28 cellular contexts compared by ENCODE assay signal in genomic region chr1:167764458-167765330, GRCh38.
"Had no signal": no experiment of that assay in that cellular context is flagged by ENCODE, and none has a peak within 500 bp of the region (broad histone marks: within the 10 kb centered on the region; RNA-seq: fewer than 3 reads in every experiment).

No MANE protein-coding gene starts in this region.

- H3K36me3 ChIP-seq: colonic mucosa had no signal

- H3K9me3 Mint-ChIP-seq: activated CD4-positive, alpha-beta memory T cell treated with anti-CD3 and anti-CD28 coated beads for 36 hours; activated naive CD4-positive, alpha-beta T cell treated with anti-CD3 and anti-CD28 coated beads, Interleukin-2, amount 10 ng/mL, durations not matched to agents 7 days and 5 days; activated naive CD8-positive, alpha-beta T cell treated with anti-CD3 and anti-CD28 coated beads, Interleukin-2, amount 50 U/mL, for 24 hours; central memory CD8-positive, alpha-beta T cell had no signal

- H3K4me3 ChIP-seq: cardiac muscle cell, colonic mucosa, Peyer's patch, SJSA1 had no signal

- DNase-seq: activated CD4-positive, alpha-beta memory T cell treated with anti-CD3 and anti-CD28 coated beads for 36 hours; activated CD4-positive, alpha-beta T cell treated with anti-CD3 and anti-CD28 coated beads for 36 hours; activated CD4-positive, alpha-beta T cell treated with anti-CD3 and anti-CD28 coated beads, Interleukin-2, amount 50 U/mL, for 1 hour; activated CD8-positive, alpha-beta memory T cell treated with anti-CD3 and anti-CD28 coated beads, Interleukin-2, amount 50 U/mL, for 48 hours; activated effector memory CD4-positive, alpha-beta T cell treated with Interleukin-2 at 50 U/mL for 16 hours; activated naive CD4-positive, alpha-beta T cell treated with anti-CD3 and anti-CD28 coated beads, Interleukin-2, amount 10 ng/mL, durations not matched to agents 7 days and 5 days; activated naive CD8-positive, alpha-beta T cell treated with anti-CD3 and anti-CD28 coated beads, Interleukin-2, amount 50 U/mL, for 24 hours; activated T-cell treated with anti-CD3 and anti-CD28 coated beads, Interleukin-2, amount 50 U/mL, for 48 hours; anterior cingulate cortex; brain microvascular endothelial cell; colonic mucosa; NCI-H1092; NCI-H1436 treated with DMSO at 0.1 percent for 48 hours; NCI-H1694 treated with DMSO at 0.1 percent for 48 hours; NCI-H2029; NCI-H510A; NCI-H526; NCI-H748 treated with DMSO at 0.1 percent for 48 hours; NK-92 treated with Interleukin-12 subunit alpha and Interleukin-12 subunit beta, amount 100 ng/mL, for 24 hours; PC-3; Peyer's patch; RPMI8226; SHP77 treated with DMSO at 0.1 percent for 48 hours; T1000 had no signal

- H3K9me3 ChIP-seq: colonic mucosa, Peyer's patch, SJSA1 had no signal

- ATAC-seq: activated CD4-positive, alpha-beta T cell treated with anti-CD3 and anti-CD28 coated beads for 36 hours; activated naive CD8-positive, alpha-beta T cell treated with anti-CD3 and anti-CD28 coated beads, Interleukin-2, amount 50 U/mL, for 24 hours; PC-3 had no signal

- H3K27ac Mint-ChIP-seq: activated CD4-positive, alpha-beta memory T cell treated with anti-CD3 and anti-CD28 coated beads for 36 hours; activated CD4-positive, alpha-beta T cell treated with anti-CD3 and anti-CD28 coated beads for 36 hours; activated naive CD4-positive, alpha-beta T cell treated with anti-CD3 and anti-CD28 coated beads, Interleukin-2, amount 10 ng/mL, durations not matched to agents 7 days and 5 days; activated naive CD8-positive, alpha-beta T cell; activated naive CD8-positive, alpha-beta T cell treated with anti-CD3 and anti-CD28 coated beads, Interleukin-2, amount 50 U/mL, for 24 hours had no signal

- H3K27me3 ChIP-seq: brain microvascular endothelial cell, cardiac muscle cell, colonic mucosa, Peyer's patch, SJSA1 had no signal

- H3K4me1 ChIP-seq: colonic mucosa, Peyer's patch had no signal

- H3K27ac ChIP-seq: brain microvascular endothelial cell, cardiac muscle cell, colonic mucosa, Peyer's patch, SJSA1 had no signal

- H3K4me3 Mint-ChIP-seq: activated CD4-positive, alpha-beta memory T cell treated with anti-CD3 and anti-CD28 coated beads for 36 hours; activated CD4-positive, alpha-beta T cell treated with anti-CD3 and anti-CD28 coated beads for 36 hours; activated naive CD4-positive, alpha-beta T cell treated with anti-CD3 and anti-CD28 coated beads, Interleukin-2, amount 10 ng/mL, durations not matched to agents 7 days and 5 days; activated naive CD8-positive, alpha-beta T cell; activated naive CD8-positive, alpha-beta T cell treated with anti-CD3 and anti-CD28 coated beads, Interleukin-2, amount 50 U/mL, for 24 hours; central memory CD8-positive, alpha-beta T cell had no signal

- H3K27me3 Mint-ChIP-seq: activated CD4-positive, alpha-beta memory T cell treated with anti-CD3 and anti-CD28 coated beads for 36 hours; activated CD4-positive, alpha-beta T cell treated with anti-CD3 and anti-CD28 coated beads for 36 hours; activated naive CD4-positive, alpha-beta T cell treated with anti-CD3 and anti-CD28 coated beads, Interleukin-2, amount 10 ng/mL, durations not matched to agents 7 days and 5 days; activated naive CD8-positive, alpha-beta T cell; activated naive CD8-positive, alpha-beta T cell treated with anti-CD3 and anti-CD28 coated beads, Interleukin-2, amount 50 U/mL, for 24 hours; central memory CD8-positive, alpha-beta T cell had no signal
